ENCODE assay signal across 25 cellular contexts in genomic region chr1:30354410-30354809, GRCh38.
"Had no signal": no experiment of that assay in that cellular context is flagged by ENCODE, and none has a peak within 500 bp of the region (broad histone marks: within the 10 kb centered on the region; RNA-seq: fewer than 3 reads in every experiment).

No MANE protein-coding gene starts in this region.

- H3K4me3 ChIP-seq: pancreas, prostate gland, right lobe of liver, sigmoid colon, stomach, thoracic aorta, thyroid gland, tibial nerve, upper lobe of left lung, vagina had no signal

- H3K27ac ChIP-seq: neutrophil, pancreas, prostate gland, right lobe of liver, sigmoid colon, stomach, thoracic aorta, thyroid gland, tibial nerve, upper lobe of left lung, vagina had no signal

- H3K27me3 ChIP-seq: right lobe of liver, thyroid gland, tibial nerve, upper lobe of left lung, vagina had no signal

- H3K36me3 ChIP-seq: neutrophil, pancreas, prostate gland, right lobe of liver, sigmoid colon, stomach, thoracic aorta, thyroid gland, tibial nerve, upper lobe of left lung, vagina had no signal

- H3K9me3 ChIP-seq: neutrophil, pancreas, prostate gland, right lobe of liver, sigmoid colon, thoracic aorta, thyroid gland, upper lobe of left lung, vagina had no signal

- H3K4me1 ChIP-seq: pancreas, prostate gland, right lobe of liver, sigmoid colon, stomach, thyroid gland, tibial nerve, upper lobe of left lung, vagina had no signal

- ATAC-seq: natural killer cell treated with Interleukin-12 subunit alpha and Interleukin-12 subunit beta and Interleukin-15 and Interleukin-18, amount 100 ng/mL, for 72 hours; pancreas; right cardiac atrium; right lobe of liver; stimulated activated effector memory CD8-positive, alpha-beta T cell treated with anti-CD3 and anti-CD28 coated beads, Interleukin-12 subunit alpha, Interleukin-12 subunit beta, amount 100 ng/mL, for 72 hours; stimulated activated naive B cell treated with anti-CD40 and anti-IgM and Interleukin-4, amounts not matched to agents 10 μg/mL and 1 μg/mL and 100 μg/mL, for 72 hours had no signal

- DNase-seq: nephron progenitor cell; nucleus accumbens; pancreas; retina; right cardiac atrium; right lobe of liver; sigmoid colon; small intestine; stimulated activated CD4-positive, alpha-beta T cell treated with anti-CD3 and anti-CD28 coated beads, Interleukin-15, amount 100 ng/mL, for 24 hours; stimulated activated CD4-positive, alpha-beta T cell treated with anti-CD3 and anti-CD28 coated beads, Interleukin-2, amount 100 ng/mL, for 24 hours; stimulated activated CD4-positive, alpha-beta T cell treated with anti-CD3 and anti-CD28 coated beads, Interleukin-2, amount 100 ng/mL, for 48 hours; stimulated activated CD4-positive, alpha-beta T cell treated with anti-CD3 and anti-CD28 coated beads, Interleukin-4, amount 100 ng/mL, for 24 hours; stimulated activated naive B cell treated with anti-CD40 and anti-IgM and Interleukin-4, amounts not matched to agents 10 μg/mL and 1 μg/mL and 100 μg/mL, for 72 hours; stimulated activated naive CD4-positive, alpha-beta T cell treated with Interleukin-2 at 50 U/mL for 16 hours; stomach; thyroid gland; trophoblast cell; upper lobe of left lung had no signal
